In genomic region chr2:240505946-240506345, GRCh38 we compare ENCODE assay signal across 13 cellular contexts.
"Had no signal": no experiment of that assay in that cellular context is flagged by ENCODE, and none has a peak within 500 bp of the region (broad histone marks: within the 10 kb centered on the region; RNA-seq: fewer than 3 reads in every experiment).

No MANE protein-coding gene starts in this region.

- H3K27me3 ChIP-seq: dorsolateral prefrontal cortex, ovary, SJCRH30, tibial nerve had no signal

- H3K27ac Mint-ChIP-seq: activated naive CD8-positive, alpha-beta T cell treated with anti-CD3 and anti-CD28 coated beads, Interleukin-2, amount 50 U/mL, for 24 hours; mesothelial cell of epicardium had no signal

- H3K4me1 Mint-ChIP-seq: activated naive CD8-positive, alpha-beta T cell treated with anti-CD3 and anti-CD28 coated beads, Interleukin-2, amount 50 U/mL, for 24 hours; mesothelial cell of epicardium had no signal

- H3K27ac ChIP-seq: dorsolateral prefrontal cortex, ovary, SJCRH30, tibial nerve had no signal

- H3K27me3 Mint-ChIP-seq: activated naive CD8-positive, alpha-beta T cell treated with anti-CD3 and anti-CD28 coated beads, Interleukin-2, amount 50 U/mL, for 24 hours had no signal

- ATAC-seq: activated naive CD8-positive, alpha-beta T cell treated with anti-CD3 and anti-CD28 coated beads, Interleukin-2, amount 50 U/mL, for 24 hours; esophagus mucosa; left ventricle myocardium superior had no signal

- H3K4me1 ChIP-seq: SJCRH30, tibial nerve had no signal

- H3K4me3 ChIP-seq: dorsolateral prefrontal cortex, ovary, SJCRH30, tibial nerve had no signal

- H3K9me3 ChIP-seq: ovary, SJCRH30, tibial nerve had no signal

- DNase-seq: activated CD8-positive, alpha-beta memory T cell treated with anti-CD3 and anti-CD28 coated beads, Interleukin-2, amount 50 U/mL, for 4 hours; activated naive CD4-positive, alpha-beta T cell treated with Interleukin-2 at 50 U/mL for 16 hours; activated naive CD8-positive, alpha-beta T cell treated with anti-CD3 and anti-CD28 coated beads, Interleukin-2, amount 50 U/mL, for 24 hours; ovary; SJCRH30; stimulated activated CD4-positive, alpha-beta T cell treated with anti-CD3 and anti-CD28 coated beads, Interleukin-4, amount 100 ng/mL, for 1 hour; stimulated activated naive CD4-positive, alpha-beta T cell treated with Interleukin-2 at 50 U/mL for 16 hours; substantia nigra had no signal

- H3K9me3 Mint-ChIP-seq: activated naive CD8-positive, alpha-beta T cell treated with anti-CD3 and anti-CD28 coated beads, Interleukin-2, amount 50 U/mL, for 24 hours; mesothelial cell of epicardium had no signal

- H3K36me3 ChIP-seq: ovary, SJCRH30 had no signal

- H3K4me3 Mint-ChIP-seq: activated naive CD8-positive, alpha-beta T cell treated with anti-CD3 and anti-CD28 coated beads, Interleukin-2, amount 50 U/mL, for 24 hours; mesothelial cell of epicardium had no signal
